In genomic region chr1:18093646-18094045, GRCh38 we compare ENCODE assay signal across 1 cellular context.
TF ChIP-seq lines count a peak whose summit lies in the region.

No MANE protein-coding gene starts in this region.

TF ChIP-seq in K562, 482 proteins besides CTCF, POLR2A, EP300 and RAD21:
- TF ChIP-seq NFIC (IDR thresholded peaks at IDR 0.05) (no peak), POU5F1 (IDR thresholded peaks at IDR 0.05; ENCODE audit: borderline replicate concordance, low read depth, low read length, partially characterized antibody) (no peak), STAT6 (CRISPR knock-in tag; IDR thresholded peaks at IDR 0.05) (no peak), ZNF146 (CRISPR knock-in tag; IDR thresholded peaks at IDR 0.05; ENCODE audit: unreplicated experiment) (peak; percentile 16), FOXK1 (CRISPR knock-in tag; IDR thresholded peaks at IDR 0.05; ENCODE audit: borderline replicate concordance) (no peak)
